In the genomic region with DNA sequence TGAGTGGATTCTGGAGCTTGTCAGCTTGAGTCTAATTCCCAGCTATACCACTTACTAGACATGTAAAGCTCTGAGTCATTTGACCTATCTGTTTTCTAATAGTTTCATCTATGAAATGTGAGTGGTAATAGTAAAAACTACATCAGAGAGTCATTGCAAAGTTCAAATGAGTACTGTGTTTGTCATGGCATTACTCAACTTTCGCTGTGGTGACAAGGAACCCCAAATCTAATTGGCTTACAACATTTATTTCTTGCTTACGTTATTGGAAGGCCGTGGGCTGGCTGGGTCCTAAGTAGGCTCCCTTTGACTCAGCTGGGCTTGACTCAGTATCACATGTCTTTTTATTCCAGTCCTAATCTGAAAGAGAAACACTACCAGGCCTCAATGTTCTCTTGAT, we compare ENCODE assay signal across 12 cellular contexts.
DNase-seq lines count a peak whose midpoint lies in the region; ATAC-seq and TF ChIP-seq lines count a peak whose summit lies in the region.
"Had no signal": no experiment of that assay in that cellular context is flagged by ENCODE, and none has a peak within 500 bp of the region (broad histone marks: within the 10 kb centered on the region; RNA-seq: fewer than 3 reads in every experiment).

No MANE protein-coding gene starts in this region.

- H3K27ac Mint-ChIP-seq in activated naive CD8-positive, alpha-beta T cell treated with anti-CD3 and anti-CD28 coated beads, Interleukin-2, amount 50 U/mL, for 24 hours: no peak overlapping the region
- no peak overlapping the region for H3K27ac Mint-ChIP-seq in activated naive CD8-positive, alpha-beta T cell treated with anti-CD3 and anti-CD28 coated beads for 36 hours
- no peak overlapping the region for H3K27ac Mint-ChIP-seq in stimulated activated effector memory CD8-positive, alpha-beta T cell treated with anti-CD3 and anti-CD28 coated beads, Interleukin-12 subunit alpha, Interleukin-12 subunit beta, amount 100 ng/mL, for 72 hours

- H3K4me3 ChIP-seq in astrocyte of the spinal cord (ENCODE audit: low read depth, low read length): no peak overlapping the region
- H3K4me3 ChIP-seq in ovary: no peak overlapping the region
- H3K4me3 ChIP-seq: BLaER1, skin epidermis had no signal

- TF ChIP-seq CTCF in astrocyte of the spinal cord (IDR thresholded peaks at IDR 0.05; ENCODE audit: low read depth, low read length): no peak
- TF ChIP-seq CTCF in ovary (IDR thresholded peaks at IDR 0.05): no peak

- H3K36me3 Mint-ChIP-seq in activated naive CD8-positive, alpha-beta T cell treated with anti-CD3 and anti-CD28 coated beads, Interleukin-2, amount 50 U/mL, for 24 hours (ENCODE audit: low read depth): no peaks in the 10 kb centered on the region
- H3K36me3 Mint-ChIP-seq in activated naive CD8-positive, alpha-beta T cell treated with anti-CD3 and anti-CD28 coated beads for 36 hours: no peaks in the 10 kb centered on the region
- H3K36me3 Mint-ChIP-seq in stimulated activated effector memory CD8-positive, alpha-beta T cell treated with anti-CD3 and anti-CD28 coated beads, Interleukin-12 subunit alpha, Interleukin-12 subunit beta, amount 100 ng/mL, for 72 hours: no peaks in the 10 kb centered on the region

- DNase-seq in activated naive CD8-positive, alpha-beta T cell treated with anti-CD3 and anti-CD28 coated beads, Interleukin-2, amount 50 U/mL, for 24 hours: no peak
- DNase-seq in activated naive CD8-positive, alpha-beta T cell treated with anti-CD3 and anti-CD28 coated beads for 36 hours: no peak
- DNase-seq in astrocyte of the spinal cord (ENCODE audit: low read depth, low spot score) (peak; percentile 82), cardiac septum (ENCODE audit: low spot score) (no peak), AML-193 (lab: John Stamatoyannopoulos, UW) (no peak), ovary (no peak)
- DNase-seq in stimulated activated effector memory CD8-positive, alpha-beta T cell treated with anti-CD3 and anti-CD28 coated beads, Interleukin-12 subunit alpha, Interleukin-12 subunit beta, amount 100 ng/mL, for 72 hours (ENCODE audit: low spot score in 2 of 2): no peak
- DNase-seq: activated CD4-positive, alpha-beta T cell treated with anti-CD3 and anti-CD28 coated beads for 4 hours; stimulated activated naive CD4-positive, alpha-beta T cell had no signal

- no peaks in the 10 kb centered on the region for H3K4me1 Mint-ChIP-seq in activated naive CD8-positive, alpha-beta T cell treated with anti-CD3 and anti-CD28 coated beads, Interleukin-2, amount 50 U/mL, for 24 hours
- no peaks in the 10 kb centered on the region for H3K4me1 Mint-ChIP-seq in activated naive CD8-positive, alpha-beta T cell treated with anti-CD3 and anti-CD28 coated beads for 36 hours
- H3K4me1 Mint-ChIP-seq in stimulated activated effector memory CD8-positive, alpha-beta T cell treated with anti-CD3 and anti-CD28 coated beads, Interleukin-12 subunit alpha, Interleukin-12 subunit beta, amount 100 ng/mL, for 72 hours: no peaks in the 10 kb centered on the region

- no peaks in the 10 kb centered on the region for H3K27me3 ChIP-seq in ovary
- H3K27me3 ChIP-seq: BLaER1 had no signal

- 81 to 86% (median 84%) methylated on average over 3 of the region's 3 CpGs for WGBS in ovary, 3 donors

- peaks cover 14% of the 10 kb centered on the region for H3K9me3 Mint-ChIP-seq in activated naive CD8-positive, alpha-beta T cell treated with anti-CD3 and anti-CD28 coated beads, Interleukin-2, amount 50 U/mL, for 24 hours
- H3K9me3 Mint-ChIP-seq in activated naive CD8-positive, alpha-beta T cell treated with anti-CD3 and anti-CD28 coated beads for 36 hours: no peaks in the 10 kb centered on the region
- peaks cover 14% of the 10 kb centered on the region for H3K9me3 Mint-ChIP-seq in stimulated activated effector memory CD8-positive, alpha-beta T cell treated with anti-CD3 and anti-CD28 coated beads, Interleukin-12 subunit alpha, Interleukin-12 subunit beta, amount 100 ng/mL, for 72 hours

- H3K4me3 Mint-ChIP-seq in activated naive CD8-positive, alpha-beta T cell treated with anti-CD3 and anti-CD28 coated beads, Interleukin-2, amount 50 U/mL, for 24 hours: no peak overlapping the region
- no peak overlapping the region for H3K4me3 Mint-ChIP-seq in activated naive CD8-positive, alpha-beta T cell treated with anti-CD3 and anti-CD28 coated beads for 36 hours
- no peak overlapping the region for H3K4me3 Mint-ChIP-seq in stimulated activated effector memory CD8-positive, alpha-beta T cell treated with anti-CD3 and anti-CD28 coated beads, Interleukin-12 subunit alpha, Interleukin-12 subunit beta, amount 100 ng/mL, for 72 hours

- intact Hi-C loops in cardiac septum (cut with DNase I) (no loop called here), ovary (cut with DNase I) (no loop called here)

- peak; percentile 71 for ATAC-seq in activated naive CD8-positive, alpha-beta T cell treated with anti-CD3 and anti-CD28 coated beads, Interleukin-2, amount 50 U/mL, for 24 hours
- ATAC-seq in HG03432 (IDR thresholded peaks at IDR 0.05; ENCODE audit: unreplicated experiment): peak; percentile 78
- ATAC-seq in stimulated activated effector memory CD8-positive, alpha-beta T cell treated with anti-CD3 and anti-CD28 coated beads, Interleukin-12 subunit alpha, Interleukin-12 subunit beta, amount 100 ng/mL, for 72 hours: peak; percentile 68

- H3K9me3 ChIP-seq in ovary: no peaks in the 10 kb centered on the region

- TF ChIP-seq EP300 in ovary (IDR thresholded peaks at IDR 0.05): no peak

- no peaks in the 10 kb centered on the region for H3K27me3 Mint-ChIP-seq in activated naive CD8-positive, alpha-beta T cell treated with anti-CD3 and anti-CD28 coated beads, Interleukin-2, amount 50 U/mL, for 24 hours
- no peaks in the 10 kb centered on the region for H3K27me3 Mint-ChIP-seq in activated naive CD8-positive, alpha-beta T cell treated with anti-CD3 and anti-CD28 coated beads for 36 hours

- no peak for TF ChIP-seq POLR2A in ovary (IDR thresholded peaks at IDR 0.05)

- no peaks in the 10 kb centered on the region for H3K4me1 ChIP-seq in ovary (ENCODE audit: insufficient read depth)
- H3K4me1 ChIP-seq: BLaER1 had no signal

- in situ Hi-C loops in astrocyte of the spinal cord (cut with HindIII; ENCODE audit: low sequenced_read_pairs): no loop called here

- H3K27ac ChIP-seq in ovary: no peak overlapping the region
- H3K27ac ChIP-seq: BLaER1, skin epidermis had no signal

- H3K36me3 ChIP-seq in ovary: no peaks in the 10 kb centered on the region
- H3K36me3 ChIP-seq: BLaER1 had no signal
